19 cellular contexts compared by ENCODE assay signal in genomic region chr5:68738236-68738635, GRCh38.
DNase-seq lines count a peak whose midpoint lies in the region; ATAC-seq and TF ChIP-seq lines count a peak whose summit lies in the region.
"Had no signal": no experiment of that assay in that cellular context is flagged by ENCODE, and none has a peak within 500 bp of the region (broad histone marks: within the 10 kb centered on the region; RNA-seq: fewer than 3 reads in every experiment).

No MANE protein-coding gene starts in this region.

- no peaks in the 10 kb centered on the region for H3K4me1 ChIP-seq in RWPE2 (ENCODE audit: insufficient read depth, poor library complexity, severe bottlenecking)
- H3K4me1 ChIP-seq: A549, Caco-2 had no signal

- no peak overlapping the region for H3K4me3 Mint-ChIP-seq in activated naive CD8-positive, alpha-beta T cell treated with anti-CD3 and anti-CD28 coated beads, Interleukin-2, amount 50 U/mL, for 24 hours
- H3K4me3 Mint-ChIP-seq: B cell; CD4-positive, alpha-beta T cell; CD8-positive, alpha-beta T cell had no signal

- H3K36me3 ChIP-seq in RWPE2 (ENCODE audit: low read depth) = no peaks in the 10 kb centered on the region
- H3K36me3 ChIP-seq: BLaER1 treated with 17β-estradiol and CSF1 and Interleukin-3, amounts not matched to agents 10 nM and 100 nM had no signal

- H3K27me3 Mint-ChIP-seq in activated naive CD8-positive, alpha-beta T cell treated with anti-CD3 and anti-CD28 coated beads, Interleukin-2, amount 50 U/mL, for 24 hours = no peaks in the 10 kb centered on the region
- H3K27me3 Mint-ChIP-seq: CD4-positive, alpha-beta T cell had no signal

- ATAC-seq in RWPE2 (ENCODE audit: low read depth) = no peak
- no peak for ATAC-seq in activated naive CD8-positive, alpha-beta T cell treated with anti-CD3 and anti-CD28 coated beads, Interleukin-2, amount 50 U/mL, for 24 hours
- ATAC-seq in HG02623 (IDR thresholded peaks at IDR 0.05; ENCODE audit: unreplicated experiment) = no peak
- ATAC-seq: A549; CD8-positive, alpha-beta T cell had no signal

- H3K27ac ChIP-seq in RWPE2 (ENCODE audit: poor library complexity, severe bottlenecking) = no peak overlapping the region
- peak overlapping the region in 32 of 59 donors; percentile 13 to 77 (median 59) for H3K27ac ChIP-seq in dorsolateral prefrontal cortex
- H3K27ac ChIP-seq: 22Rv1; A549; BLaER1 treated with 17β-estradiol and CSF1 and Interleukin-3, amounts not matched to agents 10 nM and 100 nM; C4-2B had no signal

- intact Hi-C loops in dorsolateral prefrontal cortex (cut with DNase I) = loop anchor here (10.0 kb wide), 3 partner anchors 183 to 453 kb away; no protein-coding TSS in a partner anchor
- intact Hi-C loops in posterior cingulate gyrus (cut with DNase I) = no loop called here

- no peaks in the 10 kb centered on the region for H3K36me3 Mint-ChIP-seq in activated naive CD8-positive, alpha-beta T cell treated with anti-CD3 and anti-CD28 coated beads, Interleukin-2, amount 50 U/mL, for 24 hours (ENCODE audit: low read depth)
- H3K36me3 Mint-ChIP-seq: CD8-positive, alpha-beta T cell had no signal

- H3K27ac Mint-ChIP-seq in activated naive CD8-positive, alpha-beta T cell treated with anti-CD3 and anti-CD28 coated beads, Interleukin-2, amount 50 U/mL, for 24 hours = no peak overlapping the region
- H3K27ac Mint-ChIP-seq: B cell; CD4-positive, alpha-beta T cell; CD8-positive, alpha-beta T cell had no signal

- H3K4me1 Mint-ChIP-seq in activated naive CD8-positive, alpha-beta T cell treated with anti-CD3 and anti-CD28 coated beads, Interleukin-2, amount 50 U/mL, for 24 hours = peaks cover 10% of the 10 kb centered on the region

- no peak for TF ChIP-seq CTCF in RWPE2 (IDR thresholded peaks at IDR 0.05; ENCODE audit: poor library complexity, severe bottlenecking)
- TF ChIP-seq CTCF in dorsolateral prefrontal cortex (IDR thresholded peaks at IDR 0.05 in 54 of 56, conservative IDR thresholded peaks at IDR 0.05 in 2 of 56; ENCODE audit: low read depth in 1 of 56, partially characterized antibody in 56 of 56) = no peak

- H3K4me3 ChIP-seq in RWPE2 (ENCODE audit: severe bottlenecking) = no peak overlapping the region
- H3K4me3 ChIP-seq in dorsolateral prefrontal cortex = no peak overlapping the region
- H3K4me3 ChIP-seq: A549; BLaER1 treated with 17β-estradiol and CSF1 and Interleukin-3, amounts not matched to agents 10 nM and 100 nM had no signal

- no peaks in the 10 kb centered on the region for H3K9me3 Mint-ChIP-seq in activated naive CD8-positive, alpha-beta T cell treated with anti-CD3 and anti-CD28 coated beads, Interleukin-2, amount 50 U/mL, for 24 hours
- H3K9me3 Mint-ChIP-seq: CD4-positive, alpha-beta T cell; CD8-positive, alpha-beta T cell had no signal

- DNase-seq in RWPE2 (ENCODE audit: low spot score) = peak; percentile 49
- DNase-seq in dorsolateral prefrontal cortex = peak in 4 of 10 donors; percentile 40 to 64 (median 58)
- peak; percentile 53 for DNase-seq in left kidney (ENCODE audit: low read depth, low spot score)
- DNase-seq in posterior cingulate gyrus = peak in 6 of 10 donors; percentile 18 to 89 (median 62)
- no peak for DNase-seq in activated naive CD8-positive, alpha-beta T cell treated with anti-CD3 and anti-CD28 coated beads, Interleukin-2, amount 50 U/mL, for 24 hours
- DNase-seq in SW 1271 (lab: John Stamatoyannopoulos, UW) = no peak
- DNase-seq: AML-193; Caco-2; Calu3; CD4-positive, alpha-beta T cell; CD8-positive, alpha-beta T cell; DMS79 treated with DMSO at 0.1 percent for 48 hours; GF-D8 had no signal

- no peaks in the 10 kb centered on the region for H3K9me3 ChIP-seq in RWPE2 (ENCODE audit: severe bottlenecking)
- H3K9me3 ChIP-seq: A549; BLaER1 treated with 17β-estradiol and CSF1 and Interleukin-3, amounts not matched to agents 10 nM and 100 nM; Caco-2 had no signal

- no peaks in the 10 kb centered on the region for H3K27me3 ChIP-seq in RWPE2 (ENCODE audit: insufficient read depth, poor library complexity, severe bottlenecking)
- H3K27me3 ChIP-seq in dorsolateral prefrontal cortex = no peaks in the 10 kb centered on the region

Comparison
In these comparisons a context has a peak if more than half of its experiments do, and no peak if none do; other contexts are left out.
1. DNase-seq: peak in RWPE2 (single experiment), left kidney (single experiment) and posterior cingulate gyrus (6 of 10); none in activated naive CD8-positive, alpha-beta T cell treated with anti-CD3 and anti-CD28 coated beads, Interleukin-2, amount 50 U/mL, for 24 hours (single experiment) and SW 1271 (0 of 2).